In genomic region chr4:156422576-156422975, GRCh38 we compare ENCODE assay signal across 21 cellular contexts.
"Had no signal": no experiment of that assay in that cellular context is flagged by ENCODE, and none has a peak within 500 bp of the region (broad histone marks: within the 10 kb centered on the region; RNA-seq: fewer than 3 reads in every experiment).

No MANE protein-coding gene starts in this region.

- H3K9me3 ChIP-seq: gastroesophageal sphincter, right atrium auricular region, suprapubic skin, transverse colon, uterus had no signal

- H3K4me2 ChIP-seq: neural progenitor cell had no signal

- H3K4me3 ChIP-seq: cardiac muscle cell, gastroesophageal sphincter, heart left ventricle, neural progenitor cell, right atrium auricular region, suprapubic skin, transverse colon, uterus had no signal

- H3K4me1 ChIP-seq: heart left ventricle, neural progenitor cell, right atrium auricular region, suprapubic skin, transverse colon, uterus had no signal

- H3K36me3 ChIP-seq: cardiac muscle cell, gastroesophageal sphincter, heart left ventricle, neural progenitor cell, right atrium auricular region, suprapubic skin, transverse colon, uterus had no signal

- ATAC-seq: activated T-cell treated with anti-CD3 and anti-CD28 coated beads, Interleukin-2, amount 50 U/mL, for 72 hours; effector memory CD8-positive, alpha-beta T cell; gastroesophageal sphincter; heart left ventricle; naive thymus-derived CD4-positive, alpha-beta T cell; stimulated activated naive CD8-positive, alpha-beta T cell treated with anti-CD3 and anti-CD28 coated beads, Interleukin-15, amount 100 ng/mL, for 72 hours had no signal

- DNase-seq: activated CD4-positive, CD25-positive, alpha-beta regulatory T cell treated with anti-CD3 and anti-CD28 coated beads, Interleukin-2, amount 50 U/mL, for 72 hours; activated CD8-positive, alpha-beta memory T cell treated with anti-CD3 and anti-CD28 coated beads for 24 hours; activated effector memory CD4-positive, alpha-beta T cell treated with anti-CD3 and anti-CD28 coated beads, Interleukin-2, amount 50 U/mL, for 16 hours; activated naive CD4-positive, alpha-beta T cell treated with anti-CD3 and anti-CD28 coated beads, Interleukin-2, amount 50 U/mL, for 16 hours; activated T-cell treated with anti-CD3 and anti-CD28 coated beads, Interleukin-2, amount 50 U/mL, for 72 hours; effector memory CD8-positive, alpha-beta T cell; heart left ventricle; mesendoderm; naive thymus-derived CD4-positive, alpha-beta T cell; small intestine; stimulated activated CD4-positive, alpha-beta T cell treated with anti-CD3 and anti-CD28 coated beads, Interleukin-15, amount 100 ng/mL, for 24 hours; stimulated activated CD4-positive, alpha-beta T cell treated with anti-CD3 and anti-CD28 coated beads, Interleukin-4, amount 100 ng/mL, for 1 hour; stimulated activated naive CD8-positive, alpha-beta T cell treated with anti-CD3 and anti-CD28 coated beads, Interleukin-15, amount 100 ng/mL, for 72 hours; transverse colon; uterus had no signal

- H2AFZ ChIP-seq: neural progenitor cell had no signal

- H3K27ac ChIP-seq: cardiac muscle cell, gastroesophageal sphincter, heart left ventricle, neural progenitor cell, right atrium auricular region, suprapubic skin, transverse colon, uterus, VCaP had no signal

- H3K27me3 ChIP-seq: gastroesophageal sphincter, heart left ventricle, neural progenitor cell, right atrium auricular region, suprapubic skin, transverse colon, uterus had no signal

- H3K9ac ChIP-seq: neural progenitor cell had no signal
